12 cellular contexts compared by ENCODE assay signal in genomic region chr1:234315091-234315541, GRCh38. TPM values are rescaled to one million over a fixed set of nuclear protein-coding genes. Genes with fewer than 3 reads are reported as not detected.
DNase-seq lines count a peak whose midpoint lies in the region; ATAC-seq and TF ChIP-seq lines count a peak whose summit lies in the region.
"Had no signal": no experiment of that assay in that cellular context is flagged by ENCODE, and none has a peak within 500 bp of the region (broad histone marks: within the 10 kb centered on the region; RNA-seq: fewer than 3 reads in every experiment).

No MANE protein-coding gene starts in this region.

- H3K27ac ChIP-seq in KOPT-K1 (ENCODE audit: low read depth, low read length, poor library complexity, severe bottlenecking) (peak overlapping the region; percentile 60), mesenchymal stem cell (ENCODE audit: low read length, poor library complexity, severe bottlenecking) (no peak overlapping the region), right cardiac atrium (ENCODE audit: low read length) (no peak overlapping the region)
- H3K27ac ChIP-seq: prostate gland had no signal

- H3K4me3 ChIP-seq in GM12865 (ENCODE audit: low read depth, low read length), result no peak overlapping the region
- no peak overlapping the region for H3K4me3 ChIP-seq in mesenchymal stem cell (ENCODE audit: insufficient read depth in 1 of 2, low read depth in 1 of 2, low read length in 2 of 2)
- H3K4me3 ChIP-seq in right cardiac atrium (ENCODE audit: low read length), result no peak overlapping the region
- H3K4me3 ChIP-seq: prostate gland had no signal

- no peak overlapping the region for H2BK15ac ChIP-seq in mesenchymal stem cell (ENCODE audit: low read depth, poor library complexity, severe bottlenecking)

- DNase-seq in GM12865 (ENCODE audit: low read depth), result peak; percentile 48
- DNase-seq in activated naive CD4-positive, alpha-beta T cell treated with anti-CD3 and anti-CD28 coated beads, Interleukin-2, amount 50 U/mL, for 72 hours (ENCODE audit: low spot score in 2 of 2), result no peak
- DNase-seq in mesenchymal stem cell, result peak; percentile 45
- no peak for DNase-seq in mesothelial cell of epicardium (ENCODE audit: low spot score in 2 of 2, unreplicated experiment in 2 of 2)
- no peak for DNase-seq in right cardiac atrium
- DNase-seq: T-helper 9 cell had no signal

- no peaks in the 10 kb centered on the region for H3K9me3 Mint-ChIP-seq in activated naive CD4-positive, alpha-beta T cell treated with anti-CD3 and anti-CD28 coated beads, Interleukin-2, amount 50 U/mL, for 72 hours
- H3K9me3 Mint-ChIP-seq in mesothelial cell of epicardium, result no peaks in the 10 kb centered on the region
- H3K9me3 Mint-ChIP-seq: IgD-negative memory B cell, type B pancreatic cell had no signal

- peaks cover 80% of the 10 kb centered on the region for H3K27me3 Mint-ChIP-seq in mesothelial cell of epicardium (ENCODE audit: low read depth)

- no peak overlapping the region for H2AFZ ChIP-seq in mesenchymal stem cell (ENCODE audit: low read depth, low read length)

- H3K4me2 ChIP-seq in mesenchymal stem cell (ENCODE audit: low read length, poor library complexity, severe bottlenecking), result no peak overlapping the region

- H2BK5ac ChIP-seq in mesenchymal stem cell (ENCODE audit: low read depth, low read length, poor library complexity, severe bottlenecking), result no peak overlapping the region

- peak overlapping the region; percentile 26 to 41 for H3K27ac Mint-ChIP-seq in activated naive CD4-positive, alpha-beta T cell treated with anti-CD3 and anti-CD28 coated beads, Interleukin-2, amount 50 U/mL, for 72 hours
- H3K27ac Mint-ChIP-seq in mesothelial cell of epicardium, result no peak overlapping the region
- H3K27ac Mint-ChIP-seq: type B pancreatic cell had no signal

- no peak overlapping the region for H3K4me3 Mint-ChIP-seq in mesothelial cell of epicardium
- H3K4me3 Mint-ChIP-seq: IgD-negative memory B cell, type B pancreatic cell had no signal

- TF ChIP-seq CTCF in GM12865 (IDR thresholded peaks at IDR 0.05; ENCODE audit: insufficient read depth, low read depth, low read length, missing control alignments) (no peak), mesothelial cell of epicardium (IDR thresholded peaks at IDR 0.05; ENCODE audit: unreplicated experiment) (no peak)

- H3K23ac ChIP-seq in mesenchymal stem cell (ENCODE audit: low read length in 2 of 2), result no peak overlapping the region

- no peak overlapping the region for H3K14ac ChIP-seq in mesenchymal stem cell (ENCODE audit: low read length in 2 of 2)

- WGBS in mesenchymal stem cell, result 77% methylated on average over 4 of the region's 6 CpGs
- WGBS in right cardiac atrium, result 72% methylated on average over 6 of the region's 6 CpGs

- H3K4me1 Mint-ChIP-seq in mesothelial cell of epicardium, result no peaks in the 10 kb centered on the region

- H3K4ac ChIP-seq in mesenchymal stem cell (ENCODE audit: low read depth in 1 of 2, low read length in 2 of 2), result no peak overlapping the region

- ATAC-seq in activated naive CD4-positive, alpha-beta T cell treated with anti-CD3 and anti-CD28 coated beads, Interleukin-2, amount 50 U/mL, for 72 hours, result peak; percentile 74 to 91
- ATAC-seq in GM21447 (IDR thresholded peaks at IDR 0.05; ENCODE audit: unreplicated experiment) (no peak), HG03045 (IDR thresholded peaks at IDR 0.05; ENCODE audit: unreplicated experiment) (no peak), right cardiac atrium (no peak)

- no peaks in the 10 kb centered on the region for H3K79me1 ChIP-seq in mesenchymal stem cell (replicated peaks; ENCODE audit: low read length, poor library complexity, severe bottlenecking)

- no peaks in the 10 kb centered on the region for H3K9me3 ChIP-seq in KOPT-K1 (ENCODE audit: insufficient read depth, low read length, poor library complexity, severe bottlenecking)
- H3K9me3 ChIP-seq in mesenchymal stem cell (ENCODE audit: control insufficient read depth, low read length), result no peaks in the 10 kb centered on the region
- H3K9me3 ChIP-seq in right cardiac atrium (ENCODE audit: control insufficient read depth, low read length), result no peaks in the 10 kb centered on the region
- H3K9me3 ChIP-seq: prostate gland had no signal

- H2BK120ac ChIP-seq in mesenchymal stem cell (ENCODE audit: low read depth, low read length), result no peak overlapping the region

- intact Hi-C loops in right cardiac atrium (cut with DNase I), result loop anchor here in 2 of 4 donors (10.0 kb wide), 1 partner anchor 160 kb away; no protein-coding TSS in a partner anchor

- no peak overlapping the region for H2BK12ac ChIP-seq in mesenchymal stem cell (ENCODE audit: low read length in 2 of 2)

- no peak overlapping the region for H4K91ac ChIP-seq in mesenchymal stem cell (ENCODE audit: low read length)

- H3K9ac ChIP-seq in mesenchymal stem cell (ENCODE audit: low read length), result no peak overlapping the region

- H3K36me3 ChIP-seq in KOPT-K1 (ENCODE audit: insufficient read depth, low read length), result no peaks in the 10 kb centered on the region
- no peaks in the 10 kb centered on the region for H3K36me3 ChIP-seq in mesenchymal stem cell (ENCODE audit: control insufficient read depth in 1 of 2, insufficient read depth in 2 of 2, low read depth in 1 of 2, low read length in 2 of 2)
- H3K36me3 ChIP-seq: prostate gland had no signal

- H3K36me3 Mint-ChIP-seq in activated naive CD4-positive, alpha-beta T cell treated with anti-CD3 and anti-CD28 coated beads, Interleukin-2, amount 50 U/mL, for 72 hours, result no peaks in the 10 kb centered on the region
- H3K36me3 Mint-ChIP-seq in mesothelial cell of epicardium, result no peaks in the 10 kb centered on the region
- H3K36me3 Mint-ChIP-seq: IgD-negative memory B cell, type B pancreatic cell had no signal

- H3K4me1 ChIP-seq in mesenchymal stem cell (ENCODE audit: control insufficient read depth, insufficient read depth, low read depth, low read length) (peaks cover under 1% of the 10 kb centered on the region), right cardiac atrium (ENCODE audit: control insufficient read depth, insufficient read depth, low read length) (no peaks in the 10 kb centered on the region)
- H3K4me1 ChIP-seq: prostate gland had no signal

- no peak overlapping the region for H3K18ac ChIP-seq in mesenchymal stem cell (ENCODE audit: low read depth in 1 of 2, low read length in 2 of 2)

- H2AK5ac ChIP-seq in mesenchymal stem cell (ENCODE audit: low read length, severe bottlenecking), result no peak overlapping the region

- H3K27me3 ChIP-seq in mesenchymal stem cell (ENCODE audit: control insufficient read depth in 1 of 2, insufficient read depth in 1 of 2, low read length in 2 of 2), result peaks cover 3 to 55% of the 10 kb centered on the region in 2 experiments
- no peaks in the 10 kb centered on the region for H3K27me3 ChIP-seq in right cardiac atrium (ENCODE audit: control insufficient read depth, insufficient read depth)

- no peak overlapping the region for H4K8ac ChIP-seq in mesenchymal stem cell (ENCODE audit: low read length)

RNA-seq across cellular contexts. Expression of gene COA6, which starts 58.1 kb away (rescaled TPM):
- 10 to 100 TPM; 58.9 to 79.4 TPM for total RNA-seq in activated naive CD4-positive, alpha-beta T cell treated with anti-CD3 and anti-CD28 coated beads, Interleukin-2, amount 50 U/mL, for 72 hours
- polyA plus RNA-seq in mesenchymal stem cell (2013, experiment 1 of 2), result 41.9 TPM
- 42.9 TPM for polyA plus RNA-seq in mesenchymal stem cell (2013, experiment 2 of 2)
- total RNA-seq in mesothelial cell of epicardium, result 19.9 to 23.7 TPM (median 23.2 TPM) in 3 replicates
- total RNA-seq in right cardiac atrium, result 10 to 100 TPM; 24.7 to 41.4 (median 34.8) TPM
- 94.3 TPM for polyA plus RNA-seq in right cardiac atrium

Comparison
In these comparisons a context has a peak if more than half of its experiments do, and no peak if none do; other contexts are left out.
1. DNase-seq: peak in GM12865 (single experiment) and mesenchymal stem cell (single experiment); none in activated naive CD4-positive, alpha-beta T cell treated with anti-CD3 and anti-CD28 coated beads, Interleukin-2, amount 50 U/mL, for 72 hours (0 of 2), mesothelial cell of epicardium (0 of 2) and right cardiac atrium (0 of 3).
2. ATAC-seq: peak in activated naive CD4-positive, alpha-beta T cell treated with anti-CD3 and anti-CD28 coated beads, Interleukin-2, amount 50 U/mL, for 72 hours (2 of 2); none in GM21447 (single experiment), HG03045 (single experiment) and right cardiac atrium (0 of 2).